In the genomic region with DNA sequence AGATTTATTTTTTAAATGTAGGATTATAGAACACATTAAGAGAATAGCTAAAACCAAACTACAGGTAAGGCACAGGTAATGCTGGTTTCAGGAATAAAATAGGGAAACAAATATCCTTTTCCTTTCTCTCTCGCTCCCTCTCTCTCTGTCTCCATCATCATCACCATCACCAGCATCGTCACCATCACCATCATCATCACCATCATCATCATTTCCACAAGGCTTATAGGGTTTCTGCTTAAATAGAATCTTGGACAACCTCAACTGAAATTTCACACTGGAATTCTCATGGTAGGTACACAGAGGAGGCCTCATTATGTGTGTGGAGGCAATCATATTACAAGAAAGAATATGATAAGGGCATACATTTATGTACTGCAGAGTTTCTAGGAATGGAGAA, we compare ENCODE assay signal across 29 cellular contexts.
"Had no signal": no experiment of that assay in that cellular context is flagged by ENCODE, and none has a peak within 500 bp of the region (broad histone marks: within the 10 kb centered on the region; RNA-seq: fewer than 3 reads in every experiment).

No MANE protein-coding gene starts in this region.

- DNase-seq: naive thymus-derived CD8-positive, alpha-beta T cell; nephron progenitor cell; nucleus accumbens; pancreas; posterior cingulate gyrus; psoas muscle; right cardiac atrium; spleen; stimulated activated CD4-positive, alpha-beta T cell treated with anti-CD3 and anti-CD28 coated beads, Interleukin-12 subunit alpha, Interleukin-12 subunit beta, amount 100 ng/mL, for 4 hours; stimulated activated CD4-positive, alpha-beta T cell treated with anti-CD3 and anti-CD28 coated beads, Interleukin-1b, Interleukin-23, amount 100 ng/mL, for 48 hours; stimulated activated CD4-positive, alpha-beta T cell treated with anti-CD3 and anti-CD28 coated beads, Interleukin-4, amount 100 ng/mL, for 1 hour; stimulated activated CD4-positive, alpha-beta T cell treated with anti-CD3 and anti-CD28 coated beads, Interleukin-4, amount 100 ng/mL, for 4 hours; stimulated activated CD8-positive, alpha-beta memory T cell treated with anti-CD3 and anti-CD28 coated beads, Interleukin-4, amount 100 ng/mL, for 48 hours; stimulated activated naive CD4-positive, alpha-beta T cell; stimulated activated naive CD8-positive, alpha-beta T cell treated with anti-CD3 and anti-CD28 coated beads, Interleukin-15, amount 100 ng/mL, for 72 hours; stimulated activated naive CD8-positive, alpha-beta T cell treated with anti-CD3 and anti-CD28 coated beads, Interleukin-15, Interleukin-2, amounts not matched to agents 100 U/mL and 50 U/mL, for 24 hours; substantia nigra; testis; tibial artery; transverse colon; upper lobe of right lung; uterus had no signal

- H3K27ac ChIP-seq: neutrophil, pancreas, psoas muscle, skin epidermis, spleen, suprapubic skin, testis, tibial artery, transverse colon, upper lobe of right lung, uterus had no signal

- H3K4me1 ChIP-seq: pancreas, psoas muscle, spleen, suprapubic skin, testis, tibial artery, transverse colon, upper lobe of right lung, uterus had no signal

- H3K27me3 ChIP-seq: neutrophil, pancreas, suprapubic skin, testis, tibial artery, transverse colon, upper lobe of right lung, uterus had no signal

- H3K4me2 ChIP-seq: smooth muscle cell had no signal

- H3K9me3 ChIP-seq: neutrophil, pancreas, psoas muscle, suprapubic skin, testis, tibial artery, transverse colon, upper lobe of right lung, uterus had no signal

- FAIRE-seq: pancreas had no signal

- ATAC-seq: naive thymus-derived CD8-positive, alpha-beta T cell; natural killer cell treated with Interleukin-12 subunit alpha and Interleukin-12 subunit beta and Interleukin-15 and Interleukin-18, amount 100 ng/mL, for 72 hours; pancreas; psoas muscle; right cardiac atrium; sciatic nerve; stimulated activated memory B cell treated with anti-CD40 and anti-IgM and Interleukin-4, amounts not matched to agents 10 μg/mL and 1 μg/mL and 100 μg/mL, for 72 hours; stimulated activated naive CD8-positive, alpha-beta T cell treated with anti-CD3 and anti-CD28 coated beads, Interleukin-15, amount 100 ng/mL, for 72 hours; stimulated activated naive CD8-positive, alpha-beta T cell treated with anti-CD3 and anti-CD28 coated beads, Interleukin-15, Interleukin-2, amounts not matched to agents 100 U/mL and 50 U/mL, for 24 hours; upper lobe of right lung had no signal

- H3K4me3 ChIP-seq: pancreas, psoas muscle, skin epidermis, smooth muscle cell, spleen, suprapubic skin, testis, tibial artery, transverse colon, upper lobe of right lung, uterus had no signal

- H3K36me3 ChIP-seq: neutrophil, pancreas, spleen, suprapubic skin, tibial artery, transverse colon, upper lobe of right lung, uterus had no signal
